Comparison of ENCODE assay signal across 8 cellular contexts in genomic region chr1:98388431-98388830, GRCh38.
DNase-seq lines count a peak whose midpoint lies in the region; ATAC-seq and TF ChIP-seq lines count a peak whose summit lies in the region.

No MANE protein-coding gene starts in this region.

- TF ChIP-seq RAD21 in SK-N-SH (IDR thresholded peaks at IDR 0.05; ENCODE audit: low read length), result no peak

- POLR2A ChIA-PET in SK-N-SH (lab: Yijun Ruan, JAX), result no interaction called here

- H3K9me2 ChIP-seq in SK-N-SH, result no peaks in the 10 kb centered on the region

- H3F3A ChIP-seq in SK-N-SH (replicated peaks; ENCODE audit: insufficient read depth), result peaks cover 10% of the 10 kb centered on the region

- no peaks in the 10 kb centered on the region for H3K36me3 ChIP-seq in SK-N-SH (replicated peaks in 1 of 2; ENCODE audit: control insufficient read depth in 1 of 2, insufficient read depth in 2 of 2, low read length in 1 of 2)
- H3K36me3 ChIP-seq in heart right ventricle, result no peaks in the 10 kb centered on the region
- H3K36me3 ChIP-seq in esophagus muscularis mucosa, result no peaks in the 10 kb centered on the region
- H3K36me3 ChIP-seq in esophagus squamous epithelium, result no peaks in the 10 kb centered on the region

- peak overlapping the region; percentile 86 for H2AFZ ChIP-seq in SK-N-SH (ENCODE audit: low read depth)

- intact Hi-C loops in heart right ventricle (cut with DNase I), result no loop called here
- intact Hi-C loops in esophagus muscularis mucosa (cut with DNase I), result no loop called here
- intact Hi-C loops in esophagus squamous epithelium (cut with DNase I), result no loop called here

- 20% methylated on average over 4 of the region's 4 CpGs for WGBS in SK-N-SH (ENCODE audit: low lambda C conversion rate)
- WGBS in heart right ventricle, 2 donors, result 43 to 44% methylated on average over 4 of the region's 4 CpGs
- 11% methylated on average over 4 of the region's 4 CpGs for WGBS in esophagus muscularis mucosa
- WGBS in esophagus squamous epithelium, 2 donors, result 20 to 25% methylated on average over 4 of the region's 4 CpGs

- no peaks in the 10 kb centered on the region for H3K27me3 ChIP-seq in SK-N-SH (ENCODE audit: insufficient read depth)
- no peaks in the 10 kb centered on the region for H3K27me3 ChIP-seq in heart right ventricle
- H3K27me3 ChIP-seq in esophagus muscularis mucosa, result no peaks in the 10 kb centered on the region
- H3K27me3 ChIP-seq in esophagus squamous epithelium, result no peaks in the 10 kb centered on the region

- peak; percentile 74 for DNase-seq in GM03348 (ENCODE audit: low spot score)
- DNase-seq in SK-N-SH, result no peak
- DNase-seq in heart right ventricle, result no peak
- no peak for DNase-seq in SHP77 (lab: John Stamatoyannopoulos, UW)
- DNase-seq in esophagus muscularis mucosa (ENCODE audit: extremely low spot score), result no peak
- no peak for DNase-seq in GM10266 (ENCODE audit: extremely low spot score)
- DNase-seq in esophagus squamous epithelium (lab: John Stamatoyannopoulos, UW), result no peak

- H3K79me2 ChIP-seq in SK-N-SH (ENCODE audit: insufficient read depth), result no peaks in the 10 kb centered on the region

- peak overlapping the region; percentile 43; the same call in 1 of the 2 replicates for H3K9ac ChIP-seq in SK-N-SH

- H3K27ac ChIP-seq in SK-N-SH (ENCODE audit: low read depth in 2 of 2, low read length in 1 of 2) (peak overlapping the region; percentile 73 to 77), heart right ventricle (peak overlapping the region in 1 of 10 donors; percentile 83), esophagus muscularis mucosa (replicated peaks in 1 of 4) (no peak overlapping the region), esophagus squamous epithelium (peak overlapping the region in 2 of 4 donors; percentile 2 to 7)

- CTCF ChIA-PET in SK-N-SH (lab: Yijun Ruan, JAX), result interaction anchor here (0.7 to 1.8 kb wide), 3 partner anchors 11 to 717 kb away, joined by 3 read pairs; no protein-coding TSS in a partner anchor

- no peaks in the 10 kb centered on the region for H4K20me1 ChIP-seq in SK-N-SH (ENCODE audit: insufficient read depth)

- TF ChIP-seq POLR2A in esophagus muscularis mucosa (IDR thresholded peaks at IDR 0.05; ENCODE audit: low read depth) (no peak), esophagus squamous epithelium (IDR thresholded peaks at IDR 0.05) (no peak)

- peak; percentile 88 for ATAC-seq in HG02610 (IDR thresholded peaks at IDR 0.05; ENCODE audit: unreplicated experiment)
- peak in 6 of 8 donors; percentile 61 to 82 (median 65) for ATAC-seq in heart right ventricle

- TF ChIP-seq EP300 in SK-N-SH (IDR thresholded peaks at IDR 0.05; ENCODE audit: borderline replicate concordance in 1 of 2, low read depth in 1 of 2, low read length in 1 of 2), result peak in 1 of 2 experiments; percentile 82; a peak in 1 of 4 replicates
- no peak for TF ChIP-seq EP300 in esophagus muscularis mucosa (IDR thresholded peaks at IDR 0.05)

- H3K4me2 ChIP-seq in SK-N-SH, result peak overlapping the region; percentile 17

- H3K9me3 ChIP-seq in SK-N-SH (no peaks in the 10 kb centered on the region), heart right ventricle (no peaks in the 10 kb centered on the region), esophagus muscularis mucosa (no peaks in the 10 kb centered on the region), esophagus squamous epithelium (no peaks in the 10 kb centered on the region)

- TF ChIP-seq CTCF in SK-N-SH (IDR thresholded peaks at IDR 0.05) (no peak), heart right ventricle (IDR thresholded peaks at IDR 0.05) (no peak), esophagus muscularis mucosa (IDR thresholded peaks at IDR 0.05) (no peak), GM10266 (IDR thresholded peaks at IDR 0.05; ENCODE audit: control insufficient read depth, insufficient read depth, low read depth, missing control alignments) (no peak), esophagus squamous epithelium (IDR thresholded peaks at IDR 0.05) (no peak)

- peaks cover 18 to 47% of the 10 kb centered on the region in 2 experiments for H3K4me1 ChIP-seq in SK-N-SH (ENCODE audit: control insufficient read depth in 1 of 2, insufficient read depth in 2 of 2, low read depth in 1 of 2, low read length in 1 of 2)
- H3K4me1 ChIP-seq in heart right ventricle, result peaks cover 0 to 30% (median 0%) of the 10 kb centered on the region in 9 donors
- H3K4me1 ChIP-seq in esophagus muscularis mucosa, result no peaks in the 10 kb centered on the region
- no peaks in the 10 kb centered on the region for H3K4me1 ChIP-seq in esophagus squamous epithelium

- H3K4me3 ChIP-seq in SK-N-SH (ENCODE audit: low read depth in 2 of 2, low read length in 1 of 2), result peak overlapping the region in 1 of 2 experiments; percentile 12; a peak in 1 of 4 replicates
- H3K4me3 ChIP-seq in heart right ventricle, result no peak overlapping the region
- no peak overlapping the region for H3K4me3 ChIP-seq in esophagus muscularis mucosa
- no peak overlapping the region for H3K4me3 ChIP-seq in esophagus squamous epithelium

TF ChIP-seq in SK-N-SH, 30 proteins besides CTCF, POLR2A, EP300 and RAD21 (continues in another document):
- TF ChIP-seq NRF1 (IDR thresholded peaks at IDR 0.05; ENCODE audit: low read depth, low read length) (no peak), TCF12 (IDR thresholded peaks at IDR 0.05) (peak; percentile 80), EZH2phosphoT487 (IDR thresholded peaks at IDR 0.05; ENCODE audit: borderline replicate concordance, low read depth) (no peak), RFX5 (IDR thresholded peaks at IDR 0.05; ENCODE audit: low read length) (no peak), CHD2 (IDR thresholded peaks at IDR 0.05; ENCODE audit: low read length, partially characterized antibody) (no peak), MEF2A (IDR thresholded peaks at IDR 0.05; ENCODE audit: borderline replicate concordance, low read depth) (no peak), IRF3 (IDR thresholded peaks at IDR 0.05; ENCODE audit: low read depth, low read length) (no peak), FOSL2 (IDR thresholded peaks at IDR 0.05; ENCODE audit: borderline replicate concordance, low read depth) (peak; percentile 72; the same call in 1 of the 2 replicates), FOXM1 (IDR thresholded peaks at IDR 0.05; ENCODE audit: low read depth) (peak; percentile 78), ZBTB33 (IDR thresholded peaks at IDR 0.05; ENCODE audit: borderline replicate concordance, low read depth) (no peak), FOXJ3 (CRISPR knock-in tag; IDR thresholded peaks at IDR 0.05) (no peak), JUND (IDR thresholded peaks at IDR 0.05) (peak; percentile 73), GATA2 (CRISPR knock-in tag; IDR thresholded peaks at IDR 0.05) (no peak), SMC3 (IDR thresholded peaks at IDR 0.05; ENCODE audit: low read depth, low read length) (no peak), RXRA (IDR thresholded peaks at IDR 0.05; ENCODE audit: borderline replicate concordance, low read depth) (no peak), SIN3A (IDR thresholded peaks at IDR 0.05; ENCODE audit: borderline replicate concordance, low read depth, low read length) (no peak; the same call in 1 of the 2 replicates), TEAD4 (IDR thresholded peaks at IDR 0.05; ENCODE audit: borderline replicate concordance, insufficient read depth) (no peak; the same call in 1 of the 2 replicates), MAX (IDR thresholded peaks at IDR 0.05; ENCODE audit: low read depth) (0 out of 2 replicates have a peak, but pooled peaks have one; percentile 18), ELF1 (IDR thresholded peaks at IDR 0.05) (no peak), PBX3 (IDR thresholded peaks at IDR 0.05) (peak; percentile 61)

Comparison
In these comparisons a context has a peak if more than half of its experiments do, and no peak if none do; other contexts are left out.
1. H3K27ac ChIP-seq: peak in SK-N-SH (2 of 2); none in esophagus muscularis mucosa (0 of 4).